In the genomic region with DNA sequence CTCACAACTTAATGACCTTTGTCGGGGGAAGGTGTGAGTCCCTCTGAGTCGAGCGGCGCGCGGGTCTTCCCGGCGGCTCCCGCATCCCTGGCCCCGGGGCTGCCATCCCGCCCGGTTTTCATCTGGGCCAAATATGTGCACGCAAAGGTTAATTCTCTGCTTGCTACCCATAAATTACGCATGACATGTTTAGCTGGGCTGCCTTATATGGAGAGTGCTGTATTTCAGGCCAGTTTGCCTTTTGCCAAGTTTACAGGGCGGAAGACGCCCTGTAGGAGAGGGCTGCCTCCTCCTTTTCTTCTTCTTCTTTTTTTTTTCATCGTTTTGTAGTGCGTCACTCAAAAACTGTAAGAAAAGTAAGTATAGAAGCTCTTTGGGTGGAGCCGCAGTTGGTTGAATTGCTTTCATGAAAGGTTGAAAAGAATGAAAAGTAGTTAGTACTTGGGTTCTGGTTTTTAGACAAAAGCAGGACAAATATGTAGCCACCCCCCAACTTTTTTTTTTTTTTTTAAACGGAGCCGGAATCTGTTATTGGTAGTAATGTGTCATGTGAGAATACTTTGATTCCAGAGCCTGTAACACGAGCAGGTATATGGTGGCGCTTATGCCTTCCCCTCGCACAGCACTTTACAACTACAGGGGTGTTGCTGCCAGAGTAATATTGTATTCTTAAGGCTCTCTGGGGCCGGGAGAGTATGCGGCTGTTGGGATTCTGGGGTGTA, we compare ENCODE assay signal across 8 cellular contexts. TPM values are rescaled to one million over a fixed set of nuclear protein-coding genes. Genes with fewer than 3 reads are reported as not detected.
DNase-seq lines count a peak whose midpoint lies in the region; ATAC-seq, FAIRE-seq and TF ChIP-seq lines count a peak whose summit lies in the region.

No MANE protein-coding gene starts in this region.

- peak overlapping the region; percentile 91 for H3K4me3 Mint-ChIP-seq in GM23338

- H3F3A ChIP-seq in GM23338 (replicated peaks; ENCODE audit: low read depth) (no peaks in the 10 kb centered on the region), Loucy (ENCODE audit: low read depth) (peaks cover 15% of the 10 kb centered on the region)

- H3K36me3 ChIP-seq in GM23338 (ENCODE audit: insufficient read depth) (no peaks in the 10 kb centered on the region), Loucy (ENCODE audit: insufficient read depth, low read length) (no peaks in the 10 kb centered on the region), SJSA1 (peaks cover 25% of the 10 kb centered on the region), small intestine (ENCODE audit: control insufficient read depth in 2 of 2, insufficient read depth in 2 of 2, low read length in 2 of 2) (no peaks in the 10 kb centered on the region)

- H3K27ac ChIP-seq in GM23338 (ENCODE audit: low read depth) (0 out of 2 replicates have a peak overlapping the region, but pooled peaks have one; percentile 9), SJSA1 (peak overlapping the region; percentile 97), small intestine (ENCODE audit: low read depth in 1 of 2, low read length in 1 of 2) (peak overlapping the region; percentile 99 to 100)

- H3K27me3 ChIP-seq in GM23338 (ENCODE audit: insufficient read depth) = peaks cover 17% of the 10 kb centered on the region
- H3K27me3 ChIP-seq in Loucy (ENCODE audit: insufficient read depth, low read length, poor library complexity, severe bottlenecking) = peaks cover 5% of the 10 kb centered on the region
- H3K27me3 ChIP-seq in SJSA1 (replicated peaks) = no peaks in the 10 kb centered on the region
- H3K27me3 ChIP-seq in small intestine (ENCODE audit: control insufficient read depth in 2 of 2, insufficient read depth in 2 of 2, low read length in 2 of 2) = no peaks in the 10 kb centered on the region

- peak overlapping the region; percentile 70; the same call in 1 of the 2 replicates for H3K27ac Mint-ChIP-seq in GM23338

- ATAC-seq in GM23338 = peak; percentile 40

- WGBS in small intestine, 3 donors = 0 to 1% (median 1%) methylated on average over 26 of the region's 26 CpGs

- peaks cover 52% of the 10 kb centered on the region for H3K79me2 ChIP-seq in GM23338 (replicated peaks; ENCODE audit: insufficient read depth)
- H3K79me2 ChIP-seq in Loucy (ENCODE audit: insufficient read depth, low read length) = peaks cover 90% of the 10 kb centered on the region

- peak overlapping the region; percentile 96 for H3K4me2 ChIP-seq in GM23338
- peak overlapping the region; percentile 89 for H3K4me2 ChIP-seq in Loucy (ENCODE audit: low read depth, low read length, poor library complexity, severe bottlenecking)

- H3K9ac ChIP-seq in Loucy (ENCODE audit: low read depth, low read length, poor library complexity, severe bottlenecking) = peak overlapping the region; percentile 95

- TF ChIP-seq CTCF in GM23338 (conservative IDR thresholded peaks at IDR 0.05; ENCODE audit: low read depth in 2 of 2) = no peak
- TF ChIP-seq CTCF in Loucy (conservative IDR thresholded peaks at IDR 0.05; ENCODE audit: low read length) = no peak
- peak; percentile 1 for TF ChIP-seq CTCF in cardiac fibroblast (IDR thresholded peaks at IDR 0.05; ENCODE audit: low read depth, low read length)

- FAIRE-seq in small intestine (lab: Jason Lieb, UNC) = no peak

- H4K20me1 ChIP-seq in GM23338 (replicated peaks; ENCODE audit: insufficient read depth) (no peaks in the 10 kb centered on the region), Loucy (ENCODE audit: insufficient read depth, low read length, poor library complexity, severe bottlenecking) (peaks cover 54% of the 10 kb centered on the region)

- no peaks in the 10 kb centered on the region for H3K9me3 Mint-ChIP-seq in GM23338

- H3K4me1 Mint-ChIP-seq in GM23338 = peaks cover 35% of the 10 kb centered on the region

- H3K4me1 ChIP-seq in GM23338 (ENCODE audit: insufficient read depth) = peaks cover 31% of the 10 kb centered on the region
- H3K4me1 ChIP-seq in Loucy (ENCODE audit: insufficient read depth, low read length, poor library complexity, severe bottlenecking) = peaks cover 72% of the 10 kb centered on the region
- H3K4me1 ChIP-seq in SJSA1 (replicated peaks) = peaks cover 57% of the 10 kb centered on the region
- peaks cover 6 to 18% of the 10 kb centered on the region in 2 donors for H3K4me1 ChIP-seq in small intestine (ENCODE audit: control insufficient read depth in 2 of 2, insufficient read depth in 1 of 2, low read depth in 1 of 2, low read length in 1 of 2)

- peaks cover 11% of the 10 kb centered on the region for H3K27me3 Mint-ChIP-seq in GM23338 (ENCODE audit: insufficient read depth, low read depth, poor library complexity)

- no peaks in the 10 kb centered on the region for H3K36me3 Mint-ChIP-seq in GM23338 (ENCODE audit: low read depth)

- DNase-seq in EH (ENCODE audit: low read depth) (peak; percentile 96), GM23338 (ENCODE audit: low spot score) (peak; percentile 30), SJSA1 (ENCODE audit: low read depth in 1 of 2, low spot score in 2 of 2) (peak; percentile 45 to 77), cardiac fibroblast (ENCODE audit: low read depth in 2 of 2) (peak; percentile 91 to 95), islet precursor cell (peak; percentile 58), small intestine (peak; percentile 85), epidermal melanocyte (ENCODE audit: insufficient read length, low spot score) (no peak)

- H3K4me3 ChIP-seq in GM23338 = peak overlapping the region; percentile 92
- peak overlapping the region; percentile 98 for H3K4me3 ChIP-seq in Loucy (ENCODE audit: low read length, poor library complexity, severe bottlenecking)
- H3K4me3 ChIP-seq in SJSA1 = peak overlapping the region; percentile 83
- H3K4me3 ChIP-seq in cardiac fibroblast (replicated peaks in 1 of 2; ENCODE audit: low read depth in 2 of 2, low read length in 2 of 2) = peak overlapping the region; percentile 81 to 84
- H3K4me3 ChIP-seq in small intestine (ENCODE audit: low read depth in 1 of 2, low read length in 2 of 2) = peak overlapping the region; percentile 80 to 97

- H3K9me3 ChIP-seq in Loucy (ENCODE audit: insufficient read depth, low read depth, low read length) (no peaks in the 10 kb centered on the region), SJSA1 (replicated peaks) (no peaks in the 10 kb centered on the region), small intestine (ENCODE audit: control insufficient read depth, low read depth) (no peaks in the 10 kb centered on the region)

- H3K9me2 ChIP-seq in GM23338 (ENCODE audit: insufficient read depth) (no peaks in the 10 kb centered on the region), Loucy (replicated peaks; ENCODE audit: low read depth, low read length) (no peaks in the 10 kb centered on the region)

- H2AFZ ChIP-seq in GM23338 (peak overlapping the region; percentile 96), Loucy (ENCODE audit: low read length) (0 out of 2 replicates have a peak overlapping the region, but pooled peaks have one; percentile 16)

TF ChIP-seq in GM23338, 12 proteins besides CTCF, POLR2A, EP300 and RAD21:
- TF ChIP-seq POLR2AphosphoS5 (IDR thresholded peaks at IDR 0.05; ENCODE audit: low read depth) = no peak
- TF ChIP-seq, protein P1, sequence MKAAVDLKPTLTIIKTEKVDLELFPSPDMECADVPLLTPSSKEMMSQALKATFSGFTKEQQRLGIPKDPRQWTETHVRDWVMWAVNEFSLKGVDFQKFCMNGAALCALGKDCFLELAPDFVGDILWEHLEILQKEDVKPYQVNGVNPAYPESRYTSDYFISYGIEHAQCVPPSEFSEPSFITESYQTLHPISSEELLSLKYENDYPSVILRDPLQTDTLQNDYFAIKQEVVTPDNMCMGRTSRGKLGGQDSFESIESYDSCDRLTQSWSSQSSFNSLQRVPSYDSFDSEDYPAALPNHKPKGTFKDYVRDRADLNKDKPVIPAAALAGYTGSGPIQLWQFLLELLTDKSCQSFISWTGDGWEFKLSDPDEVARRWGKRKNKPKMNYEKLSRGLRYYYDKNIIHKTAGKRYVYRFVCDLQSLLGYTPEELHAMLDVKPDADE (IDR thresholded peaks at IDR 0.05) = no peak
- TF ChIP-seq ZNF331 (CRISPR knock-in tag; IDR thresholded peaks at IDR 0.05; ENCODE audit: low read depth) = no peak

RNA-seq across cellular contexts. Expression of a gene that starts 0.9 kb away (rescaled TPM):
- total RNA-seq in GM23338 (2014; rRNA removed; shearing (Covaris generic)) = 15.7 and 23.2 TPM in 2 replicates
- 8.4 and 9.4 TPM in 2 replicates for polyA plus RNA-seq in GM23338 (2016; fragmentation: Nextera tagmentation; extraction: Ambion mirVana)
- 158 and 317 TPM in 2 replicates for total RNA-seq in SJSA1 (2014; rRNA removed; shearing (Covaris generic))
- polyA plus RNA-seq in small intestine = 10 to 100 TPM; 39.6 to 41.2 (median 40.0) TPM

Comparison
In these comparisons a context has a peak if more than half of its experiments do, and no peak if none do; other contexts are left out.
1. H3K27ac ChIP-seq: peak in every context shown above with its lines; median percentile 100 in small intestine; 97 in SJSA1; 9 in GM23338.